In genomic region chr4:1691737-1692373, GRCh38 we compare ENCODE assay signal across 21 cellular contexts.
"Had no signal": no experiment of that assay in that cellular context is flagged by ENCODE, and none has a peak within 500 bp of the region (broad histone marks: within the 10 kb centered on the region; RNA-seq: fewer than 3 reads in every experiment).

No MANE protein-coding gene starts in this region.

- ATAC-seq: activated CD8-positive, alpha-beta T cell treated with anti-CD3 and anti-CD28 coated beads for 36 hours; activated T-cell treated with anti-CD3 and anti-CD28 coated beads, Interleukin-2, amount 50 U/mL, for 4 hours; left colon; natural killer cell treated with Interleukin-12 subunit alpha and Interleukin-12 subunit beta and Interleukin-15 and Interleukin-18, amount 100 ng/mL, for 72 hours; sciatic nerve; stimulated activated effector memory CD8-positive, alpha-beta T cell treated with anti-CD3 and anti-CD28 coated beads, Interleukin-12 subunit alpha, Interleukin-12 subunit beta, amount 100 ng/mL, for 72 hours had no signal

- H3K9ac ChIP-seq: parathyroid adenoma had no signal

- H3K27ac Mint-ChIP-seq: activated CD4-positive, alpha-beta T cell treated with anti-CD3 and anti-CD28 coated beads, Interleukin-2, amount 10 ng/mL, durations not matched to agents 24 days and 14 days; activated CD8-positive, alpha-beta T cell treated with anti-CD3 and anti-CD28 coated beads for 36 hours; activated naive CD4-positive, alpha-beta T cell treated with anti-CD3 and anti-CD28 coated beads for 36 hours; brain; natural killer cell treated with Interleukin-12 subunit alpha and Interleukin-12 subunit beta and Interleukin-15 and Interleukin-18, amount 100 ng/mL, for 72 hours; stimulated activated effector memory CD8-positive, alpha-beta T cell treated with anti-CD3 and anti-CD28 coated beads, Interleukin-12 subunit alpha, Interleukin-12 subunit beta, amount 100 ng/mL, for 72 hours had no signal

- H3K9me3 Mint-ChIP-seq: activated CD4-positive, alpha-beta T cell treated with anti-CD3 and anti-CD28 coated beads, Interleukin-2, amount 10 ng/mL, durations not matched to agents 24 days and 14 days; activated CD8-positive, alpha-beta T cell treated with anti-CD3 and anti-CD28 coated beads for 36 hours; activated naive CD4-positive, alpha-beta T cell treated with anti-CD3 and anti-CD28 coated beads for 36 hours; activated T-cell treated with anti-CD3 and anti-CD28 coated beads, Interleukin-2, amount 50 U/mL, for 4 hours; brain; mesothelial cell of epicardium; natural killer cell treated with Interleukin-12 subunit alpha and Interleukin-12 subunit beta and Interleukin-15 and Interleukin-18, amount 100 ng/mL, for 72 hours; stimulated activated effector memory CD8-positive, alpha-beta T cell treated with anti-CD3 and anti-CD28 coated beads, Interleukin-12 subunit alpha, Interleukin-12 subunit beta, amount 100 ng/mL, for 72 hours had no signal

- H3K9me3 ChIP-seq: colonic mucosa, stomach had no signal

- H3K27me3 Mint-ChIP-seq: activated CD4-positive, alpha-beta T cell treated with anti-CD3 and anti-CD28 coated beads, Interleukin-2, amount 10 ng/mL, durations not matched to agents 24 days and 14 days; activated CD8-positive, alpha-beta T cell treated with anti-CD3 and anti-CD28 coated beads for 36 hours; brain; natural killer cell treated with Interleukin-12 subunit alpha and Interleukin-12 subunit beta and Interleukin-15 and Interleukin-18, amount 100 ng/mL, for 72 hours had no signal

- H3K79me2 ChIP-seq: parathyroid adenoma had no signal

- H3K4me1 Mint-ChIP-seq: mesothelial cell of epicardium; stimulated activated effector memory CD8-positive, alpha-beta T cell treated with anti-CD3 and anti-CD28 coated beads, Interleukin-12 subunit alpha, Interleukin-12 subunit beta, amount 100 ng/mL, for 72 hours had no signal

- DNase-seq: activated CD4-positive, alpha-beta T cell treated with anti-CD3 and anti-CD28 coated beads, Interleukin-2, amount 10 ng/mL, durations not matched to agents 24 days and 14 days; activated CD4-positive, CD25-positive, alpha-beta regulatory T cell; activated CD8-positive, alpha-beta T cell treated with anti-CD3 and anti-CD28 coated beads for 36 hours; activated naive CD4-positive, alpha-beta T cell treated with anti-CD3 and anti-CD28 coated beads for 36 hours; activated T-cell treated with anti-CD3 and anti-CD28 coated beads, Interleukin-2, amount 50 U/mL, for 4 hours; central memory CD4-positive, alpha-beta T cell; colonic mucosa; foreskin melanocyte; hypothalamus; islet precursor cell; left colon; stimulated activated CD4-positive, alpha-beta T cell treated with anti-CD3 and anti-CD28 coated beads, Interleukin-4, amount 100 ng/mL, for 24 hours; stomach; T1000; trophoblast cell had no signal

- H3K4me3 ChIP-seq: colonic mucosa, stomach had no signal

- H2AFZ ChIP-seq: parathyroid adenoma had no signal

- H3K4me1 ChIP-seq: colonic mucosa, parathyroid adenoma had no signal

- H3K4me3 Mint-ChIP-seq: activated CD4-positive, alpha-beta T cell treated with anti-CD3 and anti-CD28 coated beads, Interleukin-2, amount 10 ng/mL, durations not matched to agents 24 days and 14 days; activated CD8-positive, alpha-beta T cell treated with anti-CD3 and anti-CD28 coated beads for 36 hours; activated naive CD4-positive, alpha-beta T cell treated with anti-CD3 and anti-CD28 coated beads for 36 hours; activated T-cell treated with anti-CD3 and anti-CD28 coated beads, Interleukin-2, amount 50 U/mL, for 4 hours; brain; mesothelial cell of epicardium; natural killer cell treated with Interleukin-12 subunit alpha and Interleukin-12 subunit beta and Interleukin-15 and Interleukin-18, amount 100 ng/mL, for 72 hours; stimulated activated effector memory CD8-positive, alpha-beta T cell treated with anti-CD3 and anti-CD28 coated beads, Interleukin-12 subunit alpha, Interleukin-12 subunit beta, amount 100 ng/mL, for 72 hours had no signal

- H3K27me3 ChIP-seq: colonic mucosa, stomach had no signal

- H3K27ac ChIP-seq: colonic mucosa, parathyroid adenoma, stomach had no signal
